In genomic region chr3:25904248-25904647, GRCh38 we compare ENCODE assay signal across 1 cellular context.
TF ChIP-seq lines count a peak whose summit lies in the region.

No MANE protein-coding gene starts in this region.

TF ChIP-seq in GM23338, 12 proteins besides CTCF, POLR2A, EP300 and RAD21 (continued from another document):
- TF ChIP-seq REST (IDR thresholded peaks at IDR 0.05; ENCODE audit: unreplicated experiment) (no peak), JUNB (IDR thresholded peaks at IDR 0.05; ENCODE audit: unreplicated experiment) (no peak), CREB1 (CRISPR knock-in tag; IDR thresholded peaks at IDR 0.05; ENCODE audit: low read depth) (no peak), POLR2AphosphoS5 (IDR thresholded peaks at IDR 0.05; ENCODE audit: low read depth) (no peak), STAT1 (IDR thresholded peaks at IDR 0.05; ENCODE audit: unreplicated experiment) (no peak), EZH2phosphoT487 (IDR thresholded peaks at IDR 0.05; ENCODE audit: unreplicated experiment) (no peak), ZNF114 (CRISPR knock-in tag; IDR thresholded peaks at IDR 0.05) (no peak), ZNF462 (CRISPR knock-in tag; IDR thresholded peaks at IDR 0.05) (no peak), EZH2 (IDR thresholded peaks at IDR 0.05; ENCODE audit: low read depth, unreplicated experiment) (no peak), ZNF331 (CRISPR knock-in tag; IDR thresholded peaks at IDR 0.05; ENCODE audit: low read depth) (no peak)
- TF ChIP-seq, protein P1, sequence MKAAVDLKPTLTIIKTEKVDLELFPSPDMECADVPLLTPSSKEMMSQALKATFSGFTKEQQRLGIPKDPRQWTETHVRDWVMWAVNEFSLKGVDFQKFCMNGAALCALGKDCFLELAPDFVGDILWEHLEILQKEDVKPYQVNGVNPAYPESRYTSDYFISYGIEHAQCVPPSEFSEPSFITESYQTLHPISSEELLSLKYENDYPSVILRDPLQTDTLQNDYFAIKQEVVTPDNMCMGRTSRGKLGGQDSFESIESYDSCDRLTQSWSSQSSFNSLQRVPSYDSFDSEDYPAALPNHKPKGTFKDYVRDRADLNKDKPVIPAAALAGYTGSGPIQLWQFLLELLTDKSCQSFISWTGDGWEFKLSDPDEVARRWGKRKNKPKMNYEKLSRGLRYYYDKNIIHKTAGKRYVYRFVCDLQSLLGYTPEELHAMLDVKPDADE (IDR thresholded peaks at IDR 0.05), result no peak
